Comparison of ENCODE assay signal across 8 cellular contexts in the genomic region with DNA sequence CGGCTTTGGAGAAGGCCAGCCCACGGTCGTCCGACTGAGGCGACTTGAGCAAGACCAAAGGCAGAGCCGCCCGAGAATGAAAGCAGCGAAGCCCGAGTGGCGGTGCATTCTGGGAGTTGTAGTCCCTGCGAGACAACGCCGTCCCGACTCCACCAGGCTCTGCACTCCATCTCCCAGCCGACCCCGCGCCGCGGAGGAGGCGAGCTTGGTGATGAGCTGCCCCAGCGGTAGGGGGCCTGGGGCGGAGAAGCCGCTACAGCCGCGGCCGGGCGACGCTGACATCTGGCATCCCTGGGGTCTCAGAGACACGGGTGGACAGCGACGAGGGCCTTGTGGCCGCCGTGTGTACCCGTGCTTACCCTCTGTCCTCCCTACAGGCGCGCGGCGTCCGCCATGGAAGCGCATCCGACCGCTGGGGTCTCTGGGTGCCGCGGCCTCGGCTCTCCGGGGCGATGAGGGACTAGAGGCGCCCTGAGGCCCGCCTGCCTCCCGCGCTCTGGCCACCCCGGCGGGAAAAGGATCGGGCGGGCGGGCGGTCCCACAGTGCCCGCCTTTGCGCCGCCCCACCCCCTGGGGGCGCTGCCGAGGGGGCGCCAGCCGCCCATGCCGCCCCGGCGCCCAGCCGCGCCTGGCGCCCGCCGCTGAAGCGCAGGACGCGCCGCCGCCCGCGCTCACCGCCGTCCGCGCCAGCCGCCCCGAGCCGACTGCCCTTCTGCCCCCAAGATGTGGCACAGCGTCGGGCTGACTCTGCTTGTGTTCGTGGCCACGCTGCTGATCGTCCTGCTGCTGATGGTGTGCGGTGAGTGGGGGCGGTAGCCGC. TPM values are rescaled to one million over a fixed set of nuclear protein-coding genes. Genes with fewer than 3 reads are reported as not detected.
DNase-seq lines count a peak whose midpoint lies in the region; ATAC-seq and TF ChIP-seq lines count a peak whose summit lies in the region.

A gene (plus strand): TSS at position 244 of the 820 bp plus-strand sequence. CDS start 480 bp downstream, at position 724.

- DNase-seq in DMS114 treated with DMSO at 0.1 percent for 48 hours (lab: John Stamatoyannopoulos, UW; ENCODE audit: unreplicated experiment), result peak; percentile 98
- DNase-seq in HuH-7.5 (ENCODE audit: low spot score), result peak; percentile 94
- peak; percentile 94 for DNase-seq in activated CD8-positive, alpha-beta memory T cell treated with anti-CD3 and anti-CD28 coated beads, Interleukin-2, amount 50 U/mL, for 48 hours
- DNase-seq in endothelial cell (ENCODE audit: low spot score), result peak; percentile 96
- peak; percentile 99 for DNase-seq in midbrain (lab: John Stamatoyannopoulos, UW)
- peak; percentile 88 to 89 for DNase-seq in stimulated activated CD8-positive, alpha-beta memory T cell treated with anti-CD3 and anti-CD28 coated beads, Interleukin-2, amount 100 ng/mL, for 1 hour (ENCODE audit: low read depth in 2 of 2)

- H2AFZ ChIP-seq in OCI-LY3 (ENCODE audit: low read depth, low read length), result peak within 1 kb of the TSS; percentile 91

- no peaks in the 10 kb centered on the region for H3K27me3 ChIP-seq in OCI-LY3 (ENCODE audit: low read depth, low read length)

- H3K27me3 Mint-ChIP-seq in endothelial cell (ENCODE audit: unreplicated experiment), result no peaks in the 10 kb centered on the region

- H3K4me1 ChIP-seq in OCI-LY3 (ENCODE audit: low read length), result peaks cover 9% of the 10 kb centered on the region

- no peaks in the 10 kb centered on the region for H3K9me3 ChIP-seq in OCI-LY3 (ENCODE audit: insufficient read depth, low read length)

- H3K9me3 Mint-ChIP-seq in endothelial cell (ENCODE audit: unreplicated experiment), result no peaks in the 10 kb centered on the region

- peak within 1 kb of the TSS; percentile 99 for H3K4me3 Mint-ChIP-seq in endothelial cell (ENCODE audit: unreplicated experiment)

- TF ChIP-seq CTCF in OCI-LY3 (IDR thresholded peaks at IDR 0.05; ENCODE audit: low read depth, low read length) (peak; percentile 23), endothelial cell (IDR thresholded peaks at IDR 0.05; ENCODE audit: unreplicated experiment) (peak; percentile 71)

- ATAC-seq in GM21526 (IDR thresholded peaks at IDR 0.05; ENCODE audit: low FRiP score, unreplicated experiment), result peak; percentile 86

- no peaks in the 10 kb centered on the region for H3K36me3 Mint-ChIP-seq in endothelial cell (ENCODE audit: low read depth, unreplicated experiment)

- peak within 1 kb of the TSS; percentile 94 for H3K27ac Mint-ChIP-seq in endothelial cell (ENCODE audit: unreplicated experiment)

- peak within 1 kb of the TSS; percentile 82 for H3K27ac ChIP-seq in OCI-LY3 (ENCODE audit: low read length)

- no peaks in the 10 kb centered on the region for H3K36me3 ChIP-seq in OCI-LY3 (replicated peaks; ENCODE audit: low read depth, low read length)

- peak within 1 kb of the TSS; percentile 93 for H3K4me3 ChIP-seq in OCI-LY3 (ENCODE audit: low read length)

- no peaks in the 10 kb centered on the region for H4K20me1 ChIP-seq in OCI-LY3 (ENCODE audit: insufficient read depth, low read length)

- H3K9ac ChIP-seq in OCI-LY3 (ENCODE audit: low read length), result peak within 1 kb of the TSS; percentile 93

- peak within 1 kb of the TSS; percentile 94 for H3K4me2 ChIP-seq in OCI-LY3 (ENCODE audit: low read length)

- peaks cover 47% of the 10 kb centered on the region for H3K79me2 ChIP-seq in OCI-LY3 (ENCODE audit: low read length)

- peaks cover 24% of the 10 kb centered on the region for H3K4me1 Mint-ChIP-seq in endothelial cell (ENCODE audit: unreplicated experiment)

RNA-seq across cellular contexts. Expression of the gene that starts here (rescaled TPM):
- 8.7 TPM for total RNA-seq in endothelial cell (ENCODE audit: unreplicated experiment)

Comparison
In these comparisons a context has a peak if more than half of its experiments do, and no peak if none do; other contexts are left out.
1. Peak in every context shown above with its lines: DNase-seq, ATAC-seq, H3K4me3 ChIP-seq and H3K27ac ChIP-seq.